In the genomic region with DNA sequence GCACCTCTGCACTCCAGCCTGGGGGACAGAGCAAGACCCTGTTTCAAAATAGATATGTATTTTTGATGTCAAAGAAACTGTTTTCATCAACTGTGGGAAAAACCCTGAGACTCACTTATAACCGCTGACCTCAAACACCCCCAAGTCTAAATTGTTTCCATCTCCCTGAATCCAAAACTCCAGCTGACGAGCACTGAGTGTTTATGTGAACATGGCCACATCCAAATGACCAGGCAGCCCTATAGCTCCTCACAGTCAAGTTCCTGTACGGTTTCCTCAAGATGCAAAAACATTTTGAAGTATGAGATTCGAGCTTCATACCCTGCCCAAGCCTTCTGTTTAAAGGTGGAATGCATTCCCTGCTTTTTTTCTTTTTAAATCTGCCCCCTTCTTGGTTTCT, we compare ENCODE assay signal across 29 cellular contexts. TPM values are rescaled to one million over a fixed set of nuclear protein-coding genes. Genes with fewer than 3 reads are reported as not detected.
DNase-seq lines count a peak whose midpoint lies in the region; ATAC-seq, FAIRE-seq and TF ChIP-seq lines count a peak whose summit lies in the region.
"Had no signal": no experiment of that assay in that cellular context is flagged by ENCODE, and none has a peak within 500 bp of the region (broad histone marks: within the 10 kb centered on the region; RNA-seq: fewer than 3 reads in every experiment).

No MANE protein-coding gene starts in this region.

- H3K27ac ChIP-seq in GM23248, result peak overlapping the region; percentile 92
- H3K27ac ChIP-seq in smooth muscle cell (ENCODE audit: low read depth), result peak overlapping the region; percentile 51
- H3K27ac ChIP-seq: C4-2B, SJCRH30, spleen had no signal

- peak overlapping the region; percentile 30; the same call in 1 of the 2 replicates for H3K4me3 ChIP-seq in GM23248
- H3K4me3 ChIP-seq in smooth muscle cell, result no peak overlapping the region
- H3K4me3 ChIP-seq: GM23338, heart left ventricle, SJCRH30, spleen, upper lobe of left lung had no signal

- no peaks in the 10 kb centered on the region for H4K20me1 ChIP-seq in GM23248 (ENCODE audit: insufficient read depth)
- no peaks in the 10 kb centered on the region for H4K20me1 ChIP-seq in smooth muscle cell (ENCODE audit: low read depth)

- H3K36me3 ChIP-seq in GM23248 (ENCODE audit: low read depth) (no peaks in the 10 kb centered on the region), smooth muscle cell (ENCODE audit: low read depth) (no peaks in the 10 kb centered on the region)
- H3K36me3 ChIP-seq: heart left ventricle, SJCRH30, spleen, upper lobe of left lung had no signal

- no peaks in the 10 kb centered on the region for H3K27me3 Mint-ChIP-seq in chondrocyte (ENCODE audit: low read depth)
- peaks cover 31 to 40% of the 10 kb centered on the region in 2 donors for H3K27me3 Mint-ChIP-seq in T-cell

- H3K9me3 ChIP-seq in GM23248 (ENCODE audit: low read depth), result no peaks in the 10 kb centered on the region
- peaks cover 3% of the 10 kb centered on the region for H3K9me3 ChIP-seq in smooth muscle cell (replicated peaks; ENCODE audit: low read depth)
- H3K9me3 ChIP-seq: SJCRH30 had no signal

- H3K4me1 Mint-ChIP-seq in chondrocyte (ENCODE audit: low read depth) (peaks cover 49% of the 10 kb centered on the region), T-cell (no peaks in the 10 kb centered on the region)
- H3K4me1 Mint-ChIP-seq: activated B cell treated with CpG ODN at 0.5 μM for 24 hours; central memory CD8-positive, alpha-beta T cell; endodermal cell had no signal

- no peak for FAIRE-seq in HTR-8/SVneo (lab: Jason Lieb, UNC)

- H2AFZ ChIP-seq in GM23248, result peak overlapping the region; percentile 80
- H2AFZ ChIP-seq in smooth muscle cell (ENCODE audit: low read depth), result no peak overlapping the region
- H2AFZ ChIP-seq: GM23338 had no signal

- no peak for ATAC-seq in T-cell (replicated peaks in 1 of 4)
- ATAC-seq: esophagus mucosa, GM23338, heart left ventricle, left ventricle myocardium superior, right cardiac atrium had no signal

- H3K4me3 Mint-ChIP-seq in chondrocyte (ENCODE audit: unreplicated experiment) (no peak overlapping the region), T-cell (no peak overlapping the region)
- H3K4me3 Mint-ChIP-seq: activated B cell treated with CpG ODN at 0.5 μM for 24 hours; central memory CD8-positive, alpha-beta T cell; endodermal cell; GM23338 had no signal

- peak overlapping the region; percentile 81 for H3K9ac ChIP-seq in GM23248
- H3K9ac ChIP-seq in smooth muscle cell (ENCODE audit: low read depth), result no peak overlapping the region

- H3F3A ChIP-seq in GM23248 (ENCODE audit: insufficient read depth) (peaks cover 22% of the 10 kb centered on the region), smooth muscle cell (ENCODE audit: low read depth) (no peaks in the 10 kb centered on the region)

- in situ Hi-C loops in GM23248 (cut with MboI), result no loop called here

- peak overlapping the region; percentile 85 for H3K27ac Mint-ChIP-seq in chondrocyte (ENCODE audit: unreplicated experiment)
- H3K27ac Mint-ChIP-seq in T-cell, result no peak overlapping the region
- H3K27ac Mint-ChIP-seq: activated B cell treated with CpG ODN at 0.5 μM for 24 hours, endodermal cell, GM23338 had no signal

- CTCF ChIA-PET in T-cell (lab: Charles Lee), result no interaction called here

- DNase-seq in AG08396 (ENCODE audit: low spot score), result peak; percentile 47
- DNase-seq in GM23248, result peak; percentile 67
- no peak for DNase-seq in chondrocyte (ENCODE audit: low spot score)
- no peak for DNase-seq in smooth muscle cell (lab: John Stamatoyannopoulos, UW; ENCODE audit: unreplicated experiment)
- DNase-seq in T-cell, result no peak
- DNase-seq in NK-92 treated with Interleukin-12 subunit alpha and Interleukin-12 subunit beta, amount 100 ng/mL, for 24 hours (lab: John Stamatoyannopoulos, UW), result no peak
- DNase-seq in HTR-8/SVneo (ENCODE audit: insufficient read length, low spot score), result no peak
- no peak for DNase-seq in NCI-H1105 (lab: John Stamatoyannopoulos, UW)
- DNase-seq: activated B cell treated with CpG ODN at 0.5 μM for 24 hours, activated gamma-delta T cell treated with Interleukin-2 at 50 U/mL for 16 hours, dermis blood vessel endothelial cell, DMS79 treated with DMSO at 0.1 percent for 48 hours, endodermal cell, foreskin melanocyte, islet precursor cell, left ventricle myocardium superior, NCI-H1092, NCI-H1694 treated with DMSO at 0.1 percent for 48 hours, NCI-H446, NCI-H748 treated with DMSO at 0.1 percent for 48 hours, right cardiac atrium, SJCRH30, spleen, upper lobe of left lung had no signal

- H3K79me2 ChIP-seq in GM23248 (ENCODE audit: insufficient read depth) (no peaks in the 10 kb centered on the region), smooth muscle cell (ENCODE audit: low read depth) (no peaks in the 10 kb centered on the region)

- peaks cover 4% of the 10 kb centered on the region for H3K36me3 Mint-ChIP-seq in chondrocyte (ENCODE audit: low read depth)
- H3K36me3 Mint-ChIP-seq in T-cell, result peaks cover 1% of the 10 kb centered on the region

- H3K4me2 ChIP-seq in GM23248 (ENCODE audit: unreplicated experiment) (peak overlapping the region; percentile 57), smooth muscle cell (no peak overlapping the region)
- H3K4me2 ChIP-seq: GM23338 had no signal

- no peaks in the 10 kb centered on the region for H3K9me2 ChIP-seq in GM23248 (ENCODE audit: insufficient read depth)

- no peak for TF ChIP-seq CTCF in chondrocyte (IDR thresholded peaks at IDR 0.05)
- TF ChIP-seq CTCF in smooth muscle cell (IDR thresholded peaks at IDR 0.05; ENCODE audit: borderline replicate concordance, insufficient read depth, poor library complexity, severe bottlenecking), result no peak

- WGBS in GM23248 (ENCODE audit: low coverage in 1 of 2, low lambda C conversion rate in 2 of 2, missing lambda C conversion rate in 2 of 2), 2 experiments, result 16 to 19% methylated on average over 4 of the region's 4 CpGs
- whole genome bisulfite sequencing in smooth muscle cell (ENCODE audit: low lambda C conversion rate), result 67% methylated on average over 4 of the region's 4 CpGs

- peaks cover 13% of the 10 kb centered on the region for H3K9me3 Mint-ChIP-seq in chondrocyte (ENCODE audit: low read depth)
- peaks cover 0 to 5% (median 2%) of the 10 kb centered on the region in 3 donors for H3K9me3 Mint-ChIP-seq in T-cell
- H3K9me3 Mint-ChIP-seq: central memory CD8-positive, alpha-beta T cell had no signal

- POLR2A ChIA-PET in T-cell (lab: Charles Lee), result no interaction called here

- H3K4me1 ChIP-seq in GM23248 (ENCODE audit: insufficient read depth) (peaks cover 26% of the 10 kb centered on the region), smooth muscle cell (ENCODE audit: low read depth) (no peaks in the 10 kb centered on the region)
- H3K4me1 ChIP-seq: spleen, upper lobe of left lung had no signal

- no peaks in the 10 kb centered on the region for H3K27me3 ChIP-seq in GM23248 (replicated peaks; ENCODE audit: insufficient read depth)
- H3K27me3 ChIP-seq in smooth muscle cell (ENCODE audit: low read depth), result no peaks in the 10 kb centered on the region
- H3K27me3 ChIP-seq: SJCRH30 had no signal

RNA-seq across cellular contexts. Expression of a gene that starts 45.3 kb away (rescaled TPM):
- 5.4 and 6.3 TPM in 2 replicates for total RNA-seq in GM23248 (2014; rRNA removed; shearing (Covaris generic))
- polyA plus RNA-seq in GM23248 (2016; fragmentation: Nextera tagmentation; extraction: Ambion mirVana) (2.7 and 3.1 TPM in 2 replicates), smooth muscle cell (4.6 and 4.8 TPM in 2 replicates)
- total RNA-seq in chondrocyte (28.0 to 29.6 TPM (median 29.6 TPM) in 3 replicates), smooth muscle cell (8.3 and 8.5 TPM in 2 replicates), T-cell (10 to 100 TPM; 23.7 to 32.6 (median 27.3) TPM)

Comparison
In these comparisons a context has a peak if more than half of its experiments do, and no peak if none do; other contexts are left out.
1. DNase-seq: peak in AG08396 (single experiment) and GM23248 (single experiment); none in chondrocyte (single experiment), smooth muscle cell (single experiment), T-cell (0 of 34), NK-92 treated with Interleukin-12 subunit alpha and Interleukin-12 subunit beta, amount 100 ng/mL, for 24 hours (single experiment), HTR-8/SVneo (single experiment) and NCI-H1105 (single experiment).